ENCODE assay signal across 7 cellular contexts in the genomic region with DNA sequence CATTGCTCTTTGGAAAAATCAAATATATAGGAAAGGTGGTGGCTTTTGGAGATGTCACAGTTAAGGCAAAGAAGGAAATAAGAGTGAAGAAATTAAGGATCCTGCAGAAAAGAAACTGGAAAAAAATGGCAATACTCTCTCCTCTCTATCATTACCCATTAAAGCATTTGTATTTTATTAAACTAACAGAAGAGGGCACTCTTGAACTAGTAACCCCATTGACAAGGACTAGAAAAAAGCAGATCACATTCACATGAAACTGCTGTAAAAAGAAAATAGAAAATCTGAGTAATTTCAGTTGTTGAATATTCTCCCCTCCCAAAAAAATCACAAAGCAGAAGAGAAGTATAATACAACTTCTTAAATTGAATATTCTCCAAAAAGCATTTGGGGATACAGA.
DNase-seq lines count a peak whose midpoint lies in the region; ATAC-seq, FAIRE-seq and TF ChIP-seq lines count a peak whose summit lies in the region.

No MANE protein-coding gene starts in this region.

- peaks cover 2% of the 10 kb centered on the region for H3K9me3 ChIP-seq in K562 (replicated peaks; ENCODE audit: control insufficient read depth, insufficient read depth, low read depth, low read length)

- no peak; a peak in 1 of 6 replicates for TF ChIP-seq CTCF in K562 (IDR thresholded peaks at IDR 0.05 in 2 of 3, conservative IDR thresholded peaks at IDR 0.05 in 1 of 3; ENCODE audit: insufficient read depth in 2 of 3, low read depth in 1 of 3, low read length in 3 of 3)
- TF ChIP-seq CTCF in neural crest cell (conservative IDR thresholded peaks at IDR 0.05): peak; percentile 64

- H3K4me1 ChIP-seq in K562 (replicated peaks in 1 of 2; ENCODE audit: control insufficient read depth in 2 of 2, insufficient read depth in 2 of 2, low read length in 2 of 2): no peaks in the 10 kb centered on the region

- DNase-seq in NCI-H2029 (lab: John Stamatoyannopoulos, UW) (peak; percentile 79), K562 (ENCODE audit: extremely low read depth in 1 of 4, low spot score in 3 of 4) (peak in 1 of 4 experiments; percentile 2), neural crest cell (ENCODE audit: low read depth, low spot score) (no peak)
- no peak for DNase-seq in stimulated activated CD4-positive, alpha-beta T cell treated with anti-CD3 and anti-CD28 coated beads, Interleukin-12 subunit alpha, Interleukin-12 subunit beta, amount 100 ng/mL, for 4 hours

- ATAC-seq in GM21367 (IDR thresholded peaks at IDR 0.05; ENCODE audit: unreplicated experiment): peak; percentile 70
- ATAC-seq in K562: no peak
- ATAC-seq in HG02973 (IDR thresholded peaks at IDR 0.05; ENCODE audit: unreplicated experiment): no peak
- no peak for ATAC-seq in GM19397 (IDR thresholded peaks at IDR 0.05; ENCODE audit: unreplicated experiment)

- in situ Hi-C loops in K562 (cut with MboI): no loop called here

- FAIRE-seq in K562 (lab: Jason Lieb, UNC): no peak

- peaks cover 17% of the 10 kb centered on the region for H3K9me3 Mint-ChIP-seq in neural crest cell

- no peak overlapping the region for H3K4me3 Mint-ChIP-seq in neural crest cell

- no peak overlapping the region for H3K4me3 ChIP-seq in K562

- H4K20me1 ChIP-seq in K562 (replicated peaks; ENCODE audit: control insufficient read depth, insufficient read depth, low read length): no peaks in the 10 kb centered on the region

- intact Hi-C loops in K562 (cut with micrococcal nuclease): no loop called here

- POLR2A ChIA-PET in K562 (lab: Yijun Ruan, JAX): no interaction called here

- H3K27ac ChIP-seq in K562 (ENCODE audit: extremely low read depth, low read depth, low read length): no peak overlapping the region

- H3K79me2 ChIP-seq in K562 (ENCODE audit: control insufficient read depth, insufficient read depth, low read length): no peaks in the 10 kb centered on the region

- TF ChIP-seq EP300 in K562 (IDR thresholded peaks at IDR 0.05; ENCODE audit: low read length): no peak

- no peaks in the 10 kb centered on the region for H3K27me3 Mint-ChIP-seq in neural crest cell (ENCODE audit: low read depth)

- no peaks in the 10 kb centered on the region for H3K27me3 ChIP-seq in K562 (ENCODE audit: control insufficient read depth in 2 of 2, insufficient read depth in 2 of 2, low read length in 2 of 2)

- CTCF ChIA-PET in K562 (lab: Yijun Ruan, JAX; ENCODE audit: low intra/inter-chr PET ratio): no interaction called here

- peak; percentile 29 to 44; a peak in 3 of 4 replicates for TF ChIP-seq RAD21 in K562 (CRISPR knock-in tag; conservative IDR thresholded peaks at IDR 0.05 in 1 of 2, IDR thresholded peaks at IDR 0.05 in 1 of 2)

- no peaks in the 10 kb centered on the region for H3K4me1 Mint-ChIP-seq in neural crest cell

- H3K36me3 Mint-ChIP-seq in neural crest cell (ENCODE audit: low read depth): peaks cover 8% of the 10 kb centered on the region

- no peak overlapping the region for H3K9ac ChIP-seq in K562 (ENCODE audit: insufficient read depth in 1 of 2, low read depth in 2 of 2, low read length in 2 of 2)

- H3K4me2 ChIP-seq in K562 (ENCODE audit: insufficient read depth, low read length): no peak overlapping the region

- H2AFZ ChIP-seq in K562 (ENCODE audit: low read depth, low read length): no peak overlapping the region

- no peak for TF ChIP-seq POLR2A in K562 (conservative IDR thresholded peaks at IDR 0.05)

- no peaks in the 10 kb centered on the region for H3K9me1 ChIP-seq in K562 (ENCODE audit: control insufficient read depth, insufficient read depth, low read length)

- H3K27ac Mint-ChIP-seq in neural crest cell (ENCODE audit: unreplicated experiment): no peak overlapping the region

- BruUV-seq in K562 (replicated peaks; lab: Mats Ljungman, UMichigan): no TSS peak

- H3K36me3 ChIP-seq in K562 (ENCODE audit: control insufficient read depth, insufficient read depth, low read length): no peaks in the 10 kb centered on the region

TF ChIP-seq in K562, 482 proteins besides CTCF, POLR2A, EP300 and RAD21:
- TF ChIP-seq ETS2 (tag; IDR thresholded peaks at IDR 0.05; ENCODE audit: borderline replicate concordance, poor library complexity, severe bottlenecking) (no peak), ZNF175 (CRISPR knock-in tag; IDR thresholded peaks at IDR 0.05; ENCODE audit: low read depth) (no peak), ZKSCAN1 (IDR thresholded peaks at IDR 0.05; ENCODE audit: low read depth, low read length) (no peak), RFX1 (IDR thresholded peaks at IDR 0.05) (no peak), ETV6 (IDR thresholded peaks at IDR 0.05; ENCODE audit: borderline replicate concordance in 1 of 2, low read depth in 2 of 2, low read length in 1 of 2) (no peak), ETV6 (CRISPR knock-in tag; IDR thresholded peaks at IDR 0.05; ENCODE audit: borderline replicate concordance) (no peak)
- TF ChIP-seq, protein P1, sequence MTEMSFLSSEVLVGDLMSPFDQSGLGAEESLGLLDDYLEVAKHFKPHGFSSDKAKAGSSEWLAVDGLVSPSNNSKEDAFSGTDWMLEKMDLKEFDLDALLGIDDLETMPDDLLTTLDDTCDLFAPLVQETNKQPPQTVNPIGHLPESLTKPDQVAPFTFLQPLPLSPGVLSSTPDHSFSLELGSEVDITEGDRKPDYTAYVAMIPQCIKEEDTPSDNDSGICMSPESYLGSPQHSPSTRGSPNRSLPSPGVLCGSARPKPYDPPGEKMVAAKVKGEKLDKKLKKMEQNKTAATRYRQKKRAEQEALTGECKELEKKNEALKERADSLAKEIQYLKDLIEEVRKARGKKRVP (CRISPR knock-in tag; IDR thresholded peaks at IDR 0.05): no peak
